8 cellular contexts compared by ENCODE assay signal in genomic region chr18:80246656-80247402, GRCh38. TPM values are rescaled to one million over a fixed set of nuclear protein-coding genes. Genes with fewer than 3 reads are reported as not detected.
DNase-seq lines count a peak whose midpoint lies in the region; ATAC-seq and TF ChIP-seq lines count a peak whose summit lies in the region.

No MANE protein-coding gene starts in this region.

- TF ChIP-seq POLR2A in prostate gland (IDR thresholded peaks at IDR 0.05): no peak

- H3K36me3 ChIP-seq in cardiac muscle cell (no peaks in the 10 kb centered on the region), prostate gland (no peaks in the 10 kb centered on the region)

- 0% methylated on average over 56 of the region's 83 CpGs for WGBS in prostate gland

- ATAC-seq in GM18861 (IDR thresholded peaks at IDR 0.05; ENCODE audit: unreplicated experiment): peak; percentile 33
- ATAC-seq in HG03135 (IDR thresholded peaks at IDR 0.05; ENCODE audit: unreplicated experiment): peak; percentile 41
- peak; percentile 54 for ATAC-seq in activated CD8-positive, alpha-beta memory T cell treated with anti-CD3 and anti-CD28 coated beads, Interleukin-2, amount 10 ng/mL, durations not matched to agents 7 days and 5 days
- no peak for ATAC-seq in GM18858 (IDR thresholded peaks at IDR 0.05; ENCODE audit: unreplicated experiment)

- H3K27me3 ChIP-seq in cardiac muscle cell (peaks cover 3% of the 10 kb centered on the region), prostate gland (replicated peaks; ENCODE audit: insufficient read depth) (no peaks in the 10 kb centered on the region)

- H3K27me3 Mint-ChIP-seq in activated CD8-positive, alpha-beta memory T cell treated with anti-CD3 and anti-CD28 coated beads, Interleukin-2, amount 10 ng/mL, durations not matched to agents 7 days and 5 days: peaks cover 70% of the 10 kb centered on the region

- H3K9me3 ChIP-seq in cardiac muscle cell (ENCODE audit: low read depth) (no peaks in the 10 kb centered on the region), prostate gland (no peaks in the 10 kb centered on the region)

- DNase-seq in AG08396 (ENCODE audit: low spot score) (peak; percentile 72), cardiac muscle cell (ENCODE audit: low read depth in 1 of 2, low spot score in 1 of 2) (peak in 1 of 2 donors; percentile 11), prostate gland (ENCODE audit: low spot score) (peak; percentile 46), RPMI8226 (no peak)
- DNase-seq in activated CD8-positive, alpha-beta memory T cell treated with anti-CD3 and anti-CD28 coated beads, Interleukin-2, amount 10 ng/mL, durations not matched to agents 7 days and 5 days: no peak

- intact Hi-C loops in prostate gland (cut with DNase I): no loop called here

- no peak for TF ChIP-seq CTCF in cardiac muscle cell (IDR thresholded peaks at IDR 0.05; ENCODE audit: low read depth, low read length)
- no peak for TF ChIP-seq CTCF in prostate gland (IDR thresholded peaks at IDR 0.05)

- no peaks in the 10 kb centered on the region for H3K36me3 Mint-ChIP-seq in activated CD8-positive, alpha-beta memory T cell treated with anti-CD3 and anti-CD28 coated beads, Interleukin-2, amount 10 ng/mL, durations not matched to agents 7 days and 5 days

- H3K4me1 ChIP-seq in cardiac muscle cell (ENCODE audit: low read depth): no peaks in the 10 kb centered on the region
- no peaks in the 10 kb centered on the region for H3K4me1 ChIP-seq in prostate gland (replicated peaks)

- no peak overlapping the region for H3K27ac Mint-ChIP-seq in activated CD8-positive, alpha-beta memory T cell treated with anti-CD3 and anti-CD28 coated beads, Interleukin-2, amount 10 ng/mL, durations not matched to agents 7 days and 5 days

- H3K27ac ChIP-seq in cardiac muscle cell (no peak overlapping the region), prostate gland (peak overlapping the region; percentile 72 to 75)

- H3K9me3 Mint-ChIP-seq in activated CD8-positive, alpha-beta memory T cell treated with anti-CD3 and anti-CD28 coated beads, Interleukin-2, amount 10 ng/mL, durations not matched to agents 7 days and 5 days (ENCODE audit: low read depth): no peaks in the 10 kb centered on the region

- CTCF ChIA-PET in activated CD8-positive, alpha-beta memory T cell treated with anti-CD3 and anti-CD28 coated beads, Interleukin-2, amount 10 ng/mL, durations not matched to agents 7 days and 5 days (lab: Charles Lee): interaction anchor here (0.9 kb wide), 1 partner anchor 213 kb away, joined by 4 read pairs; the partner anchor contains the start of gene RBFA

- peaks cover 3% of the 10 kb centered on the region for H3K4me1 Mint-ChIP-seq in activated CD8-positive, alpha-beta memory T cell treated with anti-CD3 and anti-CD28 coated beads, Interleukin-2, amount 10 ng/mL, durations not matched to agents 7 days and 5 days

- H3K4me3 ChIP-seq in cardiac muscle cell: peak overlapping the region; percentile 92
- peak overlapping the region; percentile 79 to 81 for H3K4me3 ChIP-seq in prostate gland

- no peak overlapping the region for H3K4me3 Mint-ChIP-seq in activated CD8-positive, alpha-beta memory T cell treated with anti-CD3 and anti-CD28 coated beads, Interleukin-2, amount 10 ng/mL, durations not matched to agents 7 days and 5 days

RNA-seq across cellular contexts. Expression of gene PARD6G, which starts 0.5 kb away (rescaled TPM):
- total RNA-seq in activated CD8-positive, alpha-beta memory T cell treated with anti-CD3 and anti-CD28 coated beads, Interleukin-2, amount 10 ng/mL, durations not matched to agents 7 days and 5 days: under 1 TPM; 0.41 to 0.98 TPM
- total RNA-seq in cardiac muscle cell (8.7 and 10.3 TPM in 2 replicates), prostate gland (10 to 100 TPM; 12.3 to 18.7 TPM)
- polyA plus RNA-seq in cardiac muscle cell: 4.9 and 8.0 TPM in 2 replicates

Comparison
In these comparisons a context has a peak if more than half of its experiments do, and no peak if none do; other contexts are left out.
1. DNase-seq: peak in AG08396 (single experiment) and prostate gland (single experiment); none in activated CD8-positive, alpha-beta memory T cell treated with anti-CD3 and anti-CD28 coated beads, Interleukin-2, amount 10 ng/mL, durations not matched to agents 7 days and 5 days (single experiment) and RPMI8226 (single experiment).